In genomic region chr12:15996254-15996653, GRCh38 we compare ENCODE assay signal across 8 cellular contexts.
DNase-seq lines count a peak whose midpoint lies in the region; ATAC-seq, FAIRE-seq and TF ChIP-seq lines count a peak whose summit lies in the region.

No MANE protein-coding gene starts in this region.

- DNase-seq in D721Med (ENCODE audit: insufficient read length, low spot score) (no peak), NB4 (ENCODE audit: low read depth) (peak; percentile 19), chondrocyte (ENCODE audit: low spot score) (no peak), lung microvascular endothelial cell (ENCODE audit: low read depth in 2 of 2) (peak; percentile 20 to 38), retina (no peak)
- DNase-seq in effector memory CD8-positive, alpha-beta T cell = no peak
- no peak for DNase-seq in activated CD8-positive, alpha-beta memory T cell treated with anti-CD3 and anti-CD28 coated beads for 24 hours
- no peak for DNase-seq in stimulated activated CD4-positive, alpha-beta T cell treated with anti-CD3 and anti-CD28 coated beads, Interleukin-2, amount 100 ng/mL, for 48 hours

- H3K9me3 Mint-ChIP-seq in chondrocyte (ENCODE audit: low read depth) = peaks cover under 1% of the 10 kb centered on the region
- H3K9me3 Mint-ChIP-seq in effector memory CD8-positive, alpha-beta T cell = no peaks in the 10 kb centered on the region

- ATAC-seq in effector memory CD8-positive, alpha-beta T cell (replicated peaks) = no peak

- no peak overlapping the region for H3K4me3 Mint-ChIP-seq in chondrocyte (ENCODE audit: unreplicated experiment)
- H3K4me3 Mint-ChIP-seq in effector memory CD8-positive, alpha-beta T cell = no peak overlapping the region

- peak overlapping the region; percentile 34 for H3K27ac Mint-ChIP-seq in chondrocyte (ENCODE audit: unreplicated experiment)
- H3K27ac Mint-ChIP-seq in effector memory CD8-positive, alpha-beta T cell = no peak overlapping the region

- H3K4me3 ChIP-seq in NB4 (ENCODE audit: low read depth, low read length) = no peak overlapping the region

- no peak for FAIRE-seq in D721Med (lab: Jason Lieb, UNC)

- H3K27me3 Mint-ChIP-seq in chondrocyte (ENCODE audit: low read depth) = no peaks in the 10 kb centered on the region
- H3K27me3 Mint-ChIP-seq in effector memory CD8-positive, alpha-beta T cell = no peaks in the 10 kb centered on the region

- TF ChIP-seq POLR2A in NB4 (IDR thresholded peaks at IDR 0.05; ENCODE audit: extremely low read depth, insufficient read length) = no peak

- peak; percentile 48 for TF ChIP-seq CTCF in D721Med (IDR thresholded peaks at IDR 0.05; ENCODE audit: insufficient read depth, missing control alignments)
- TF ChIP-seq CTCF in NB4 (IDR thresholded peaks at IDR 0.05; ENCODE audit: low read depth, low read length) = no peak
- TF ChIP-seq CTCF in chondrocyte (IDR thresholded peaks at IDR 0.05) = peak; percentile 57

- peaks cover under 1% of the 10 kb centered on the region for H3K36me3 Mint-ChIP-seq in chondrocyte (ENCODE audit: low read depth)
- H3K36me3 Mint-ChIP-seq in effector memory CD8-positive, alpha-beta T cell (ENCODE audit: insufficient read depth) = no peaks in the 10 kb centered on the region

- peaks cover 22% of the 10 kb centered on the region for H3K4me1 Mint-ChIP-seq in chondrocyte (ENCODE audit: low read depth)
- H3K4me1 Mint-ChIP-seq in effector memory CD8-positive, alpha-beta T cell (ENCODE audit: low read depth in 2 of 2) = peaks cover 0 to 3% of the 10 kb centered on the region in 2 donors

Comparison
In these comparisons a context has a peak if more than half of its experiments do, and no peak if none do; other contexts are left out.
1. DNase-seq: peak in NB4 (single experiment) and lung microvascular endothelial cell (2 of 2); none in D721Med (single experiment), chondrocyte (single experiment), effector memory CD8-positive, alpha-beta T cell (0 of 3), activated CD8-positive, alpha-beta memory T cell treated with anti-CD3 and anti-CD28 coated beads for 24 hours (single experiment), stimulated activated CD4-positive, alpha-beta T cell treated with anti-CD3 and anti-CD28 coated beads, Interleukin-2, amount 100 ng/mL, for 48 hours (0 of 2) and retina (single experiment).